ENCODE assay signal across 12 cellular contexts in genomic region chr3:126850370-126851085, GRCh38.
A peak's percentile ranks its signal among the peaks of the same experiment; 100 is the strongest.
DNase-seq lines count a peak whose midpoint lies in the region; ATAC-seq and TF ChIP-seq lines count a peak whose summit lies in the region.
"Had no signal": no experiment of that assay in that cellular context is flagged by ENCODE, and none has a peak within 500 bp of the region (broad histone marks: within the 10 kb centered on the region; RNA-seq: fewer than 3 reads in every experiment).

No MANE protein-coding gene starts in this region.

- H3K4me1 Mint-ChIP-seq in naive thymus-derived CD8-positive, alpha-beta T cell = peaks cover 0 to 8% (median 0%) of the 10 kb centered on the region in 4 donors
- H3K4me1 Mint-ChIP-seq: naive thymus-derived CD4-positive, alpha-beta T cell had no signal

- H2AFZ ChIP-seq in osteoblast (ENCODE audit: low read length) = no peak overlapping the region

- no peaks in the 10 kb centered on the region for H3K79me2 ChIP-seq in osteoblast (ENCODE audit: insufficient read depth, low read length)

- H3K27ac ChIP-seq in SJSA1 (peak overlapping the region; percentile 59), osteoblast (ENCODE audit: low read depth, low read length) (no peak overlapping the region)

- ATAC-seq in left ventricle myocardium superior = peak; percentile 92
- no peak for ATAC-seq in GM21723 (IDR thresholded peaks at IDR 0.05; ENCODE audit: unreplicated experiment)
- ATAC-seq in naive thymus-derived CD8-positive, alpha-beta T cell = no peak
- ATAC-seq: naive thymus-derived CD4-positive, alpha-beta T cell had no signal

- POLR2A ChIA-PET in naive thymus-derived CD8-positive, alpha-beta T cell (lab: Charles Lee) = no interaction called here
- POLR2A ChIA-PET in GM10248 (lab: Yijun Ruan, JAX) = no interaction called here

- H3K4me3 Mint-ChIP-seq in naive thymus-derived CD8-positive, alpha-beta T cell = no peak overlapping the region
- H3K4me3 Mint-ChIP-seq: activated T-helper 1 cell treated with anti-CD3 and anti-CD28 coated beads, Interleukin-12 subunit alpha, Interleukin-12 subunit beta, Interleukin-2, Interleukin-4 antibody, amounts not matched to agents 30 ng/mL and 10 ng/mL and 1 ng/mL, durations not matched to agents 14 hours and 24 hours and 36 hours; naive thymus-derived CD4-positive, alpha-beta T cell had no signal

- peaks cover 42% of the 10 kb centered on the region for H3K4me1 ChIP-seq in SJSA1 (replicated peaks)
- H3K4me1 ChIP-seq in osteoblast (ENCODE audit: insufficient read depth, low read length) = peaks cover 10% of the 10 kb centered on the region

- H3K9me3 Mint-ChIP-seq in naive thymus-derived CD8-positive, alpha-beta T cell = no peaks in the 10 kb centered on the region
- H3K9me3 Mint-ChIP-seq: activated T-helper 1 cell treated with anti-CD3 and anti-CD28 coated beads, Interleukin-12 subunit alpha, Interleukin-12 subunit beta, Interleukin-2, Interleukin-4 antibody, amounts not matched to agents 30 ng/mL and 10 ng/mL and 1 ng/mL, durations not matched to agents 14 hours and 24 hours and 36 hours; naive thymus-derived CD4-positive, alpha-beta T cell had no signal

- intact Hi-C loops in left ventricle myocardium superior (cut with micrococcal nuclease) = no loop called here

- H3K27me3 Mint-ChIP-seq in naive thymus-derived CD8-positive, alpha-beta T cell = no peaks in the 10 kb centered on the region
- H3K27me3 Mint-ChIP-seq: naive thymus-derived CD4-positive, alpha-beta T cell had no signal

- H3K4me3 ChIP-seq in SJSA1 (no peak overlapping the region), osteoblast (ENCODE audit: insufficient read depth, low read length) (no peak overlapping the region)

- H3K27me3 ChIP-seq in SJSA1 (replicated peaks) (no peaks in the 10 kb centered on the region), osteoblast (ENCODE audit: insufficient read depth, low read length) (no peaks in the 10 kb centered on the region)

- no peak overlapping the region for H3K4me2 ChIP-seq in osteoblast (ENCODE audit: insufficient read depth, low read length)

- H3K36me3 Mint-ChIP-seq in naive thymus-derived CD8-positive, alpha-beta T cell = peaks cover 0 to 21% (median 6%) of the 10 kb centered on the region in 3 donors

- CTCF ChIA-PET in GM10248 (lab: Yijun Ruan, JAX) = interaction anchor here (0.9 to 1.0 kb wide), 2 partner anchors 12 to 99 kb away, joined by 3 read pairs; no protein-coding TSS in a partner anchor

- TF ChIP-seq CTCF in osteoblast (IDR thresholded peaks at IDR 0.05; ENCODE audit: extremely low read depth, low read depth, low read length) = no peak
- TF ChIP-seq CTCF in GM10248 (IDR thresholded peaks at IDR 0.05; ENCODE audit: control extremely low read depth, extremely low read depth, low read depth, missing control alignments) = no peak

- no peaks in the 10 kb centered on the region for H4K20me1 ChIP-seq in osteoblast (ENCODE audit: insufficient read depth, low read length)

- H3K27ac Mint-ChIP-seq in naive thymus-derived CD8-positive, alpha-beta T cell = no peak overlapping the region
- H3K27ac Mint-ChIP-seq: activated T-helper 1 cell treated with anti-CD3 and anti-CD28 coated beads, Interleukin-12 subunit alpha, Interleukin-12 subunit beta, Interleukin-2, Interleukin-4 antibody, amounts not matched to agents 30 ng/mL and 10 ng/mL and 1 ng/mL, durations not matched to agents 14 hours and 24 hours and 36 hours; naive thymus-derived CD4-positive, alpha-beta T cell had no signal

- peak; percentile 97 for DNase-seq in ELF-1 (ENCODE audit: low read depth, low spot score)
- DNase-seq in SJSA1 (ENCODE audit: low read depth in 1 of 2, low spot score in 2 of 2) = peak; percentile 82
- peak; percentile 61 for DNase-seq in left ventricle myocardium superior
- DNase-seq in osteoblast (ENCODE audit: insufficient read length, low spot score, missing footprints) = peak; percentile 80
- DNase-seq in NOMO-1 treated with dmso at 0.1 percent for 144 hours (lab: John Stamatoyannopoulos, UW; ENCODE audit: unreplicated experiment) = no peak
- DNase-seq in naive thymus-derived CD8-positive, alpha-beta T cell = no peak
- no peak for DNase-seq in GM10248 (ENCODE audit: extremely low spot score)
- DNase-seq: naive thymus-derived CD4-positive, alpha-beta T cell; NCI-H187; T-helper 1 cell had no signal

- H3K9me3 ChIP-seq in SJSA1 (replicated peaks) (no peaks in the 10 kb centered on the region), osteoblast (ENCODE audit: low read depth, low read length) (no peaks in the 10 kb centered on the region)

- H3K36me3 ChIP-seq in SJSA1 (no peaks in the 10 kb centered on the region), osteoblast (ENCODE audit: insufficient read depth, low read length) (no peaks in the 10 kb centered on the region)

Comparison
In these comparisons a context has a peak if more than half of its experiments do, and no peak if none do; other contexts are left out.
1. DNase-seq: peak in ELF-1 (single experiment), SJSA1 (2 of 2), left ventricle myocardium superior (single experiment) and osteoblast (single experiment); none in NOMO-1 treated with dmso at 0.1 percent for 144 hours (single experiment), naive thymus-derived CD8-positive, alpha-beta T cell (0 of 10) and GM10248 (single experiment).